15 cellular contexts compared by ENCODE assay signal in genomic region chr10:86878973-86879781, GRCh38.
DNase-seq lines count a peak whose midpoint lies in the region; ATAC-seq and TF ChIP-seq lines count a peak whose summit lies in the region.
"Had no signal": no experiment of that assay in that cellular context is flagged by ENCODE, and none has a peak within 500 bp of the region (broad histone marks: within the 10 kb centered on the region; RNA-seq: fewer than 3 reads in every experiment).

No MANE protein-coding gene starts in this region.

- no peak overlapping the region for H3K4me3 Mint-ChIP-seq in activated naive CD4-positive, alpha-beta T cell treated with anti-CD3 and anti-CD28 coated beads, Interleukin-2, amount 10 ng/mL, durations not matched to agents 7 days and 5 days
- H3K4me3 Mint-ChIP-seq in activated naive CD4-positive, alpha-beta T cell treated with anti-CD3 and anti-CD28 coated beads for 36 hours: no peak overlapping the region

- CTCF ChIA-PET in activated naive CD4-positive, alpha-beta T cell treated with anti-CD3 and anti-CD28 coated beads, Interleukin-2, amount 10 ng/mL, durations not matched to agents 7 days and 5 days (lab: Charles Lee): interaction anchor here (0.6 to 1.7 kb wide), 3 partner anchors 11 to 164 kb away, joined by 3 to 5 read pairs (median 4); no protein-coding TSS in a partner anchor
- CTCF ChIA-PET in activated naive CD4-positive, alpha-beta T cell treated with anti-CD3 and anti-CD28 coated beads for 36 hours (lab: Charles Lee): no interaction called here
- CTCF ChIA-PET in Panc1 (lab: Charles Lee): no interaction called here

- POLR2A ChIA-PET in Panc1 (lab: Charles Lee): no interaction called here

- H3K27me3 ChIP-seq in Panc1 (ENCODE audit: control insufficient read depth, insufficient read depth, low read length) (no peaks in the 10 kb centered on the region), upper lobe of right lung (no peaks in the 10 kb centered on the region)
- H3K27me3 ChIP-seq: stomach had no signal

- TSS peak; percentile 18 for BruUV-seq in Panc1 (replicated peaks; lab: Mats Ljungman, UMichigan)

- in situ Hi-C loops in Panc1 (cut with HindIII; ENCODE audit: low pct_unique_long_range_greater_than_20kb, low sequenced_read_pairs): no loop called here

- H3K4me1 ChIP-seq in Panc1 (ENCODE audit: control insufficient read depth, insufficient read depth, low read length) (no peaks in the 10 kb centered on the region), upper lobe of right lung (no peaks in the 10 kb centered on the region)
- H3K4me1 ChIP-seq: A549 had no signal

- no peak for DNase-seq in activated naive CD4-positive, alpha-beta T cell treated with anti-CD3 and anti-CD28 coated beads, Interleukin-2, amount 10 ng/mL, durations not matched to agents 7 days and 5 days
- no peak for DNase-seq in activated naive CD4-positive, alpha-beta T cell treated with anti-CD3 and anti-CD28 coated beads for 36 hours
- DNase-seq in Panc1 (ENCODE audit: low read depth, low spot score): no peak
- no peak for DNase-seq in upper lobe of right lung
- no peak for DNase-seq in coronary artery (ENCODE audit: low spot score)
- DNase-seq in CD1c-positive myeloid dendritic cell (ENCODE audit: extremely low spot score): no peak
- DNase-seq: activated effector memory CD4-positive, alpha-beta T cell treated with Interleukin-2 at 50 U/mL for 16 hours; stimulated activated CD4-positive, alpha-beta T cell treated with anti-CD3 and anti-CD28 coated beads, Interleukin-1b, Interleukin-23, amount 100 ng/mL, for 48 hours; stomach had no signal

- H3K4me3 ChIP-seq in Panc1 (ENCODE audit: low read depth in 2 of 2, low read length in 2 of 2): no peak overlapping the region
- no peak overlapping the region for H3K4me3 ChIP-seq in upper lobe of right lung
- no peak overlapping the region for H3K4me3 ChIP-seq in coronary artery
- H3K4me3 ChIP-seq: A549, prostate gland, SK-N-MC, stomach had no signal

- H3K36me3 ChIP-seq in Panc1 (ENCODE audit: control insufficient read depth, insufficient read depth, low read length) (peaks cover 4% of the 10 kb centered on the region; the same call in 1 of the 2 replicates), upper lobe of right lung (peaks cover 6% of the 10 kb centered on the region)
- H3K36me3 ChIP-seq: prostate gland had no signal

- H3K27ac ChIP-seq in Panc1 (ENCODE audit: low read length): no peak overlapping the region
- H3K27ac ChIP-seq in upper lobe of right lung: no peak overlapping the region
- no peak overlapping the region for H3K27ac ChIP-seq in coronary artery
- H3K27ac ChIP-seq: A549, SK-N-MC, stomach had no signal

- H3K9me3 ChIP-seq in Panc1 (ENCODE audit: control insufficient read depth, insufficient read depth, low read depth, low read length) (no peaks in the 10 kb centered on the region), upper lobe of right lung (no peaks in the 10 kb centered on the region)
- H3K9me3 ChIP-seq: A549, prostate gland, stomach had no signal

- H3K36me3 Mint-ChIP-seq in activated naive CD4-positive, alpha-beta T cell treated with anti-CD3 and anti-CD28 coated beads, Interleukin-2, amount 10 ng/mL, durations not matched to agents 7 days and 5 days: peaks cover 3% of the 10 kb centered on the region
- H3K36me3 Mint-ChIP-seq in activated naive CD4-positive, alpha-beta T cell treated with anti-CD3 and anti-CD28 coated beads for 36 hours (ENCODE audit: low read depth): no peaks in the 10 kb centered on the region

- intact Hi-C loops in activated naive CD4-positive, alpha-beta T cell treated with anti-CD3 and anti-CD28 coated beads for 36 hours (cut with micrococcal nuclease): no loop called here
- intact Hi-C loops in Panc1 (cut with micrococcal nuclease; ENCODE audit: unreplicated experiment) (no loop called here), upper lobe of right lung (cut with DNase I) (no loop called here)

- H3K27me3 Mint-ChIP-seq in activated naive CD4-positive, alpha-beta T cell treated with anti-CD3 and anti-CD28 coated beads, Interleukin-2, amount 10 ng/mL, durations not matched to agents 7 days and 5 days: no peaks in the 10 kb centered on the region
- H3K27me3 Mint-ChIP-seq in activated naive CD4-positive, alpha-beta T cell treated with anti-CD3 and anti-CD28 coated beads for 36 hours (ENCODE audit: low read depth): no peaks in the 10 kb centered on the region

- ATAC-seq in HG02759 (IDR thresholded peaks at IDR 0.05; ENCODE audit: unreplicated experiment) (peak; percentile 77), Panc1 (no peak), upper lobe of right lung (peak; percentile 19), esophagus mucosa (no peak)
- ATAC-seq: A549; activated CD4-positive, CD25-positive, alpha-beta regulatory T cell treated with anti-CD3 and anti-CD28 coated beads, Interleukin-2, amount 50 U/mL, for 24 hours had no signal

- no peaks in the 10 kb centered on the region for H3K4me1 Mint-ChIP-seq in activated naive CD4-positive, alpha-beta T cell treated with anti-CD3 and anti-CD28 coated beads, Interleukin-2, amount 10 ng/mL, durations not matched to agents 7 days and 5 days
- H3K4me1 Mint-ChIP-seq in activated naive CD4-positive, alpha-beta T cell treated with anti-CD3 and anti-CD28 coated beads for 36 hours (ENCODE audit: low read depth): no peaks in the 10 kb centered on the region

- peak overlapping the region; percentile 53 for H3K27ac Mint-ChIP-seq in activated naive CD4-positive, alpha-beta T cell treated with anti-CD3 and anti-CD28 coated beads, Interleukin-2, amount 10 ng/mL, durations not matched to agents 7 days and 5 days
- H3K27ac Mint-ChIP-seq in activated naive CD4-positive, alpha-beta T cell treated with anti-CD3 and anti-CD28 coated beads for 36 hours: no peak overlapping the region

- TF ChIP-seq CTCF in Panc1 (IDR thresholded peaks at IDR 0.05): no peak
- TF ChIP-seq CTCF in upper lobe of right lung (IDR thresholded peaks at IDR 0.05): no peak
- no peak for TF ChIP-seq CTCF in coronary artery (IDR thresholded peaks at IDR 0.05)

- no peaks in the 10 kb centered on the region for H3K9me3 Mint-ChIP-seq in activated naive CD4-positive, alpha-beta T cell treated with anti-CD3 and anti-CD28 coated beads, Interleukin-2, amount 10 ng/mL, durations not matched to agents 7 days and 5 days
- H3K9me3 Mint-ChIP-seq in activated naive CD4-positive, alpha-beta T cell treated with anti-CD3 and anti-CD28 coated beads for 36 hours: no peaks in the 10 kb centered on the region

Comparison
In these comparisons a context has a peak if more than half of its experiments do, and no peak if none do; other contexts are left out.
1. ATAC-seq: peak in HG02759 (single experiment) and upper lobe of right lung (single experiment); none in Panc1 (single experiment) and esophagus mucosa (single experiment).